Comparison of ENCODE assay signal across 19 cellular contexts in genomic region chr1:33711511-33711910, GRCh38.
"Had no signal": no experiment of that assay in that cellular context is flagged by ENCODE, and none has a peak within 500 bp of the region (broad histone marks: within the 10 kb centered on the region; RNA-seq: fewer than 3 reads in every experiment).

No MANE protein-coding gene starts in this region.

- H3K27ac ChIP-seq: body of pancreas, cardiac muscle cell, lower lobe of right lung, prostate gland, thyroid gland, upper lobe of right lung had no signal

- H3K4me1 ChIP-seq: body of pancreas, lower lobe of right lung, prostate gland, thyroid gland, upper lobe of right lung had no signal

- H3K4me3 ChIP-seq: body of pancreas, cardiac muscle cell, lower lobe of right lung, prostate gland, thyroid gland, upper lobe of right lung had no signal

- H3K9me3 Mint-ChIP-seq: activated CD4-positive, alpha-beta memory T cell treated with anti-CD3 and anti-CD28 coated beads, Interleukin-2, amount 10 ng/mL, durations not matched to agents 7 days and 5 days; activated CD4-positive, alpha-beta T cell treated with anti-CD3 and anti-CD28 coated beads, Interleukin-2, amount 10 ng/mL, durations not matched to agents 24 days and 14 days; activated naive CD4-positive, alpha-beta T cell treated with anti-CD3 and anti-CD28 coated beads, Interleukin-2, amount 50 U/mL, for 24 hours; naive B cell; T-helper 1 cell treated with Interleukin-12 subunit alpha and Interleukin-12 subunit beta and Interleukin-4 antibody, amounts not matched to agents 30 μg/mL and 1 μg/mL, for 36 hours had no signal

- H3K36me3 ChIP-seq: cardiac muscle cell, lower lobe of right lung, prostate gland, thyroid gland, upper lobe of right lung had no signal

- DNase-seq: activated CD4-positive, alpha-beta memory T cell treated with anti-CD3 and anti-CD28 coated beads, Interleukin-2, amount 10 ng/mL, durations not matched to agents 7 days and 5 days; activated CD4-positive, alpha-beta T cell treated with anti-CD3 and anti-CD28 coated beads, Interleukin-2, amount 10 ng/mL, durations not matched to agents 24 days and 14 days; activated CD4-positive, CD25-positive, alpha-beta regulatory T cell; activated effector memory CD4-positive, alpha-beta T cell treated with anti-CD3 and anti-CD28 coated beads, Interleukin-2, amount 50 U/mL, for 16 hours; activated T-cell treated with anti-CD3 and anti-CD28 coated beads for 4 hours; anterior cingulate cortex; body of pancreas; cortex of kidney; lower lobe of right lung; naive B cell; stimulated activated CD4-positive, alpha-beta T cell treated with anti-CD3 and anti-CD28 coated beads, Interleukin-4, amount 100 ng/mL, for 24 hours; stimulated activated naive CD4-positive, alpha-beta T cell treated with Interleukin-2 at 50 U/mL for 16 hours; thyroid gland; upper lobe of right lung had no signal

- H3K4me3 Mint-ChIP-seq: activated CD4-positive, alpha-beta memory T cell treated with anti-CD3 and anti-CD28 coated beads, Interleukin-2, amount 10 ng/mL, durations not matched to agents 7 days and 5 days; activated CD4-positive, alpha-beta T cell treated with anti-CD3 and anti-CD28 coated beads, Interleukin-2, amount 10 ng/mL, durations not matched to agents 24 days and 14 days; activated naive CD4-positive, alpha-beta T cell treated with anti-CD3 and anti-CD28 coated beads, Interleukin-2, amount 50 U/mL, for 24 hours; naive B cell; T-helper 1 cell treated with Interleukin-12 subunit alpha and Interleukin-12 subunit beta and Interleukin-4 antibody, amounts not matched to agents 30 μg/mL and 1 μg/mL, for 36 hours had no signal

- H3K27me3 Mint-ChIP-seq: activated CD4-positive, alpha-beta memory T cell treated with anti-CD3 and anti-CD28 coated beads, Interleukin-2, amount 10 ng/mL, durations not matched to agents 7 days and 5 days had no signal

- H3K9me3 ChIP-seq: body of pancreas, lower lobe of right lung, prostate gland, thyroid gland, upper lobe of right lung had no signal

- H3K4me1 Mint-ChIP-seq: activated CD4-positive, alpha-beta memory T cell treated with anti-CD3 and anti-CD28 coated beads, Interleukin-2, amount 10 ng/mL, durations not matched to agents 7 days and 5 days; activated CD4-positive, alpha-beta T cell treated with anti-CD3 and anti-CD28 coated beads, Interleukin-2, amount 10 ng/mL, durations not matched to agents 24 days and 14 days; activated naive CD4-positive, alpha-beta T cell treated with anti-CD3 and anti-CD28 coated beads, Interleukin-2, amount 50 U/mL, for 24 hours; naive B cell had no signal

- H3K27me3 ChIP-seq: body of pancreas, cardiac muscle cell, thyroid gland had no signal

- H3K36me3 Mint-ChIP-seq: activated naive CD4-positive, alpha-beta T cell treated with anti-CD3 and anti-CD28 coated beads, Interleukin-2, amount 50 U/mL, for 24 hours; naive B cell had no signal

- ATAC-seq: body of pancreas, left lobe of liver, lower lobe of right lung, upper lobe of right lung had no signal

- H3K27ac Mint-ChIP-seq: activated CD4-positive, alpha-beta memory T cell treated with anti-CD3 and anti-CD28 coated beads, Interleukin-2, amount 10 ng/mL, durations not matched to agents 7 days and 5 days; activated CD4-positive, alpha-beta T cell treated with anti-CD3 and anti-CD28 coated beads, Interleukin-2, amount 10 ng/mL, durations not matched to agents 24 days and 14 days; activated naive CD4-positive, alpha-beta T cell treated with anti-CD3 and anti-CD28 coated beads, Interleukin-2, amount 50 U/mL, for 24 hours; naive B cell; T-helper 1 cell treated with Interleukin-12 subunit alpha and Interleukin-12 subunit beta and Interleukin-4 antibody, amounts not matched to agents 30 μg/mL and 1 μg/mL, for 36 hours had no signal
